In the genomic region with DNA sequence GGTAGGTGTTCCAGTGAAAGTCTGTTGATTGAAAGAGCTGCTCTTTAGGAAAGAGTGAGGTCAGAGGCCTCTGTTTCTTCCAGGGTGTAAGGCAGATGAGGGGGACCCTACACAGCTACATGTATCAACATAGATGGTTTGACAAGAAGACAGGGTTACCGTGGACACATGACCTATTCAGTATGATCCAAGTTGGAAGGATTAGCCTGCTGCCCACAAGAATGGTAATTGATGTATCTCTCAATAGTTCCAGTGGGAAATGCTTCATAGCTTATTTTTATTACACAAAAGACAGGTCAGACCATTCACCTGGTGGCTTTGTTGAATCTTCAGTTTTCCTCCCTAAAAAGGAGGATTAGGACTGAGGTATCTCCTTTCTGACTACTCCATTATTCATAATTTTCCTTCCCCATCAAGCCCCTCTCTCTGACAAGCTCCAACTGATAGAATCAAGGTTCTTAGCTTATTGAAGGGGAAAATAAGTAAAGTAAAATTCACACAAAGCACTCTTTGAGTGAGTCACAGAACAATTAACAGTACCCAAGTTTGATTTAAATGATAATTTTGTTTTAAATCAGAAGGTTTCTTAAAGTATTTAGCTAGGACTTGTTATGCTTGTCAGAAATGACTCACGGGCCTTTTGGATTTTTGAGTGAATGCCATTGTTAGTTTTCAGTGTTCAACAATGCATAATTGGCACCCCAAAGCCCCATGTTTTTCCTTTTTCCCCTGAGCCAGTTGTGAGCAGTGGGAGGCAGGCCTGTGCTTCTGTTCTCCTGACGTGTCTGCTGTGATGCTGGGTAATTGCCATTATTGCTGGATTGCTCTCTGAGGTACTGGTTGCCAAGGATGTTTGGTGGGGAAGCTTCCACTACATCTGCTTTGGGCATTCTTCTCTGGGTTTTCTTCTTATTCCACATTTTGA, we compare ENCODE assay signal across 14 cellular contexts.
A peak's percentile ranks its signal among the peaks of the same experiment; 100 is the strongest.
DNase-seq lines count a peak whose midpoint lies in the region; FAIRE-seq and TF ChIP-seq lines count a peak whose summit lies in the region.
"Had no signal": no experiment of that assay in that cellular context is flagged by ENCODE, and none has a peak within 500 bp of the region (broad histone marks: within the 10 kb centered on the region; RNA-seq: fewer than 3 reads in every experiment).

No MANE protein-coding gene starts in this region.

- in situ Hi-C loops in GM13977 (cut with MboI; ENCODE audit: low pct_unique_long_range_greater_than_20kb, low sequenced_read_pairs, unreplicated experiment) = no loop called here

- H3K27me3 ChIP-seq in breast epithelium = no peaks in the 10 kb centered on the region
- H3K27me3 ChIP-seq: right atrium auricular region had no signal

- intact Hi-C loops in breast epithelium (cut with DNase I; ENCODE audit: low total_unique reads) = no loop called here

- DNase-seq in NCI-H146 (lab: John Stamatoyannopoulos, UW) (peak; percentile 11), NCI-H146 treated with DMSO at 0.1 percent for 48 hours (lab: John Stamatoyannopoulos, UW; ENCODE audit: unreplicated experiment) (no peak), breast epithelium (ENCODE audit: low spot score in 2 of 2) (peak in 1 of 2 donors; percentile 58), hepatic stellate cell (ENCODE audit: low spot score) (peak; percentile 8), superior temporal gyrus (ENCODE audit: extremely low spot score) (peak; percentile 38), GM19238 (ENCODE audit: insufficient read length, low spot score) (no peak), HTR-8/SVneo (ENCODE audit: insufficient read length, low spot score) (no peak), GM13977 (ENCODE audit: low spot score) (no peak)
- DNase-seq: activated CD4-positive, alpha-beta T cell treated with anti-CD3 and anti-CD28 coated beads for 36 hours; activated effector memory CD4-positive, alpha-beta T cell treated with Interleukin-2 at 50 U/mL for 16 hours; kidney glomerular epithelial cell had no signal

- no peaks in the 10 kb centered on the region for H3K36me3 ChIP-seq in breast epithelium
- H3K36me3 ChIP-seq: right atrium auricular region had no signal

- no peaks in the 10 kb centered on the region for H3K9me3 ChIP-seq in breast epithelium
- H3K9me3 ChIP-seq: right atrium auricular region had no signal

- no peak for TF ChIP-seq CTCF in breast epithelium (IDR thresholded peaks at IDR 0.05)
- TF ChIP-seq CTCF in GM13977 (IDR thresholded peaks at IDR 0.05; ENCODE audit: extremely low read depth, insufficient read depth, missing control alignments) = no peak

- no peak overlapping the region for H3K4me3 ChIP-seq in breast epithelium
- H3K4me3 ChIP-seq: right atrium auricular region had no signal

- no peaks in the 10 kb centered on the region for H3K4me1 ChIP-seq in breast epithelium
- H3K4me1 ChIP-seq: right atrium auricular region had no signal

- TF ChIP-seq POLR2A in breast epithelium (IDR thresholded peaks at IDR 0.05) = no peak

- FAIRE-seq in HTR-8/SVneo (lab: Jason Lieb, UNC) = no peak

- H3K27ac ChIP-seq in breast epithelium = peak overlapping the region; percentile 40 to 71
- H3K27ac ChIP-seq: 22Rv1, KMS-11, right atrium auricular region had no signal

Comparison
In these comparisons a context has a peak if more than half of its experiments do, and no peak if none do; other contexts are left out.
1. DNase-seq: peak in NCI-H146 (single experiment), hepatic stellate cell (single experiment) and superior temporal gyrus (single experiment); none in NCI-H146 treated with DMSO at 0.1 percent for 48 hours (single experiment), GM19238 (single experiment), HTR-8/SVneo (single experiment) and GM13977 (single experiment).